8 cellular contexts compared by ENCODE assay signal in genomic region chr1:92485374-92486250, GRCh38. TPM values are rescaled to one million over a fixed set of nuclear protein-coding genes. Genes with fewer than 3 reads are reported as not detected.
DNase-seq lines count a peak whose midpoint lies in the region; ATAC-seq, FAIRE-seq and TF ChIP-seq lines count a peak whose summit lies in the region.

No MANE protein-coding gene starts in this region.

- H3K36me3 ChIP-seq in RWPE2 (ENCODE audit: low read depth) = no peaks in the 10 kb centered on the region
- no peaks in the 10 kb centered on the region for H3K36me3 ChIP-seq in right atrium auricular region
- no peaks in the 10 kb centered on the region for H3K36me3 ChIP-seq in small intestine (ENCODE audit: control insufficient read depth in 2 of 2, insufficient read depth in 2 of 2, low read length in 2 of 2)

- H3K4me1 ChIP-seq in RWPE2 (ENCODE audit: insufficient read depth, poor library complexity, severe bottlenecking) (no peaks in the 10 kb centered on the region), right atrium auricular region (peaks cover 0 to 64% of the 10 kb centered on the region in 2 donors), small intestine (ENCODE audit: control insufficient read depth in 2 of 2, insufficient read depth in 1 of 2, low read depth in 1 of 2, low read length in 1 of 2) (peaks cover 0 to 7% of the 10 kb centered on the region in 2 donors)

- peak; percentile 30; the same call in 2 of the 3 replicates for ATAC-seq in RWPE2 (ENCODE audit: low read depth)

- TF ChIP-seq CTCF in GM20000 (IDR thresholded peaks at IDR 0.05; ENCODE audit: extremely low read depth, missing control alignments) (peak; percentile 66), RWPE2 (IDR thresholded peaks at IDR 0.05; ENCODE audit: poor library complexity, severe bottlenecking) (peak; percentile 31), right atrium auricular region (IDR thresholded peaks at IDR 0.05) (peak in 1 of 2 donors; percentile 29)

- H3K4me3 ChIP-seq in RWPE2 (ENCODE audit: severe bottlenecking) (peak overlapping the region; percentile 11), right atrium auricular region (peak overlapping the region; percentile 29 to 58), small intestine (ENCODE audit: low read depth in 1 of 2, low read length in 2 of 2) (peak overlapping the region; percentile 46 to 58)

- WGBS in small intestine, 3 donors = 0 to 1% (median 1%) methylated on average over 55 to 82 of the region's 82 CpGs

- H3K27ac ChIP-seq in RWPE2 (ENCODE audit: poor library complexity, severe bottlenecking) = no peak overlapping the region
- H3K27ac ChIP-seq in right atrium auricular region = no peak overlapping the region
- peak overlapping the region; percentile 81 to 87 for H3K27ac ChIP-seq in small intestine (ENCODE audit: low read depth in 1 of 2, low read length in 1 of 2)

- no peaks in the 10 kb centered on the region for H3K9me3 ChIP-seq in RWPE2 (ENCODE audit: severe bottlenecking)
- H3K9me3 ChIP-seq in right atrium auricular region = no peaks in the 10 kb centered on the region
- no peaks in the 10 kb centered on the region for H3K9me3 ChIP-seq in small intestine (ENCODE audit: control insufficient read depth, low read depth)

- FAIRE-seq in small intestine (lab: Jason Lieb, UNC) = no peak

- H3K27me3 ChIP-seq in RWPE2 (ENCODE audit: insufficient read depth, poor library complexity, severe bottlenecking) (peaks cover 87% of the 10 kb centered on the region), right atrium auricular region (peaks cover 38 to 49% of the 10 kb centered on the region in 2 donors), small intestine (ENCODE audit: control insufficient read depth in 2 of 2, insufficient read depth in 2 of 2, low read length in 2 of 2) (peaks cover 3 to 21% of the 10 kb centered on the region in 2 donors)

- DNase-seq in DMS 273 treated with DMSO at 0.1 percent for 48 hours (lab: John Stamatoyannopoulos, UW) (peak; percentile 32), GM20000 (ENCODE audit: low spot score) (peak; percentile 86), HT-29 (ENCODE audit: low spot score) (peak; percentile 30), RWPE2 (ENCODE audit: low spot score) (no peak), activated gamma-delta T cell (lab: John Stamatoyannopoulos, UW) (peak; percentile 64), right atrium auricular region (ENCODE audit: low spot score) (no peak), small intestine (peak; percentile 51), ureter (ENCODE audit: low spot score) (no peak)

RNA-seq across cellular contexts. Expression of gene GFI1, which starts 1.1 kb away (rescaled TPM):
- total RNA-seq in HT-29 (2014; rRNA removed; shearing (Covaris generic)) = 0.20 and 0.42 TPM in 2 replicates
- total RNA-seq in right atrium auricular region (1 to 10 TPM in 1 of 2 donors, under 1 TPM in 1; 0.30 to 1.1 TPM), ureter (2.4 TPM)
- polyA plus RNA-seq in small intestine = 1 to 10 TPM; 2.5 to 3.0 (median 2.7) TPM

Comparison
In these comparisons a context has a peak if more than half of its experiments do, and no peak if none do; other contexts are left out.
1. DNase-seq: peak in DMS 273 treated with DMSO at 0.1 percent for 48 hours (single experiment), GM20000 (single experiment), HT-29 (single experiment), activated gamma-delta T cell (single experiment) and small intestine (single experiment); none in RWPE2 (single experiment), right atrium auricular region (single experiment) and ureter (single experiment).
2. H3K27ac ChIP-seq: peak in small intestine (2 of 2); none in RWPE2 (single experiment) and right atrium auricular region (0 of 2).
3. Peak in every context shown above with its lines, with median percentiles within 50 percentile points of each other: H3K4me3 ChIP-seq.